ENCODE assay signal across 8 cellular contexts in the genomic region with DNA sequence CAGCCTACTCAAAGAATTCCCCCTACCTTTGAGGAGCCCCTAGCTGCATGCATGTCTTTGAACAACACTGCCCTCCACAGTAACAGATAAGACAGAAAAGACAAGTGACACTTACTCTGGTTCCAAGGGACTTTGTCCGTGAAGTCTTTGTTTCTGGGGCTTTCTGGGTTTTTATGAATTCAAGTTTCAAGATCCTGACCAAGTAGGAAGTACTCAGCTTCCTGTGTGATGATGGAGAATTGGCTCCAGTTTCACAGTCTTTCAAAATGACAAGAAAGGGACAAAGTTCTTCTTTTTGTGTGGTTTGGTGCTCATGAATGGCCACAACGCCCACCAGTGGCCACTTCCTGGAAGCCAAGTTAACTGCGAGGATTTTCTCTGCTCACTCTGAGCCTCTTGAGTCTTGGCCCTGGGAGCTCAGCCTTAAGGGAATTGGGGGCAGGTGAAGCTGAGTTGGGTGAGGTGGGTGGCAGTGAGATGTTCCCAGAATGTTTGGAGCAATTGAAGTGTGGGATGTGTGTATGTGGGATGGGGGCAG. TPM values are rescaled to one million over a fixed set of nuclear protein-coding genes. Genes with fewer than 3 reads are reported as not detected.
DNase-seq lines count a peak whose midpoint lies in the region; ATAC-seq and TF ChIP-seq lines count a peak whose summit lies in the region.

A gene (minus strand): TSS at position 147 of the 538 bp plus-strand sequence. CDS start 4,000 bp downstream, outside the sequence.

- WGBS in IMR-90 (ENCODE audit: extremely low coverage in 2 of 2, insufficient read length in 1 of 2), 2 experiments: no CpG with 5 or more reads among the region's 3 CpGs
- no CpG with 5 or more reads among the region's 3 CpGs for WGBS in trophoblast cell (ENCODE audit: extremely low coverage, insufficient coverage, insufficient read length)

- in situ Hi-C loops in IMR-90 (cut with MboI; ENCODE audit: low sequenced_read_pairs): no loop called here

- BruUV-seq in IMR-90 (replicated peaks; lab: Mats Ljungman, UMichigan): no TSS peak

- no peaks in the 10 kb centered on the region for H4K20me1 ChIP-seq in IMR-90 (ENCODE audit: insufficient read depth, low read length)

- H2AK9ac ChIP-seq in IMR-90 (replicated peaks; ENCODE audit: low read depth, low read length, poor library complexity): no peak within 1 kb of the TSS

- H4K12ac ChIP-seq in trophoblast cell (ENCODE audit: low read depth, low read length): no peak within 1 kb of the TSS

- H3K4ac ChIP-seq in IMR-90 (ENCODE audit: low read depth, low read length) (no peak within 1 kb of the TSS), trophoblast cell (ENCODE audit: low read depth, low read length) (no peak within 1 kb of the TSS)

- H3K4me3 ChIP-seq in IMR-90 (ENCODE audit: insufficient read depth, low read depth, low read length) (no peak within 1 kb of the TSS), trophoblast cell (ENCODE audit: low read depth, low read length) (no peak within 1 kb of the TSS)

- no peak within 1 kb of the TSS for H2AK5ac ChIP-seq in IMR-90 (ENCODE audit: low read depth, low read length)
- peak within 1 kb of the TSS; percentile 60 for H2AK5ac ChIP-seq in trophoblast cell (ENCODE audit: low read length)

- H3K27ac ChIP-seq in IMR-90 (ENCODE audit: insufficient read depth, low read length) (no peak within 1 kb of the TSS), trophoblast cell (ENCODE audit: low read depth, low read length) (no peak within 1 kb of the TSS)

- peak; percentile 35 for TF ChIP-seq CTCF in IMR-90 (conservative IDR thresholded peaks at IDR 0.05; ENCODE audit: low read depth, low read length)

- H4K91ac ChIP-seq in IMR-90 (ENCODE audit: insufficient read depth, low read depth, low read length) (no peak within 1 kb of the TSS), trophoblast cell (ENCODE audit: low read depth, low read length) (peak within 1 kb of the TSS; percentile 60)

- CTCF ChIA-PET in IMR-90 (lab: Yijun Ruan, JAX): interaction anchor here (0.6 to 2.2 kb wide), 17 partner anchors 9 to 397 kb away, joined by 3 to 9 read pairs (median 4); a partner anchor contains a TSS

- peak; percentile 36 for TF ChIP-seq RAD21 in IMR-90 (IDR thresholded peaks at IDR 0.05; ENCODE audit: low read length)

- intact Hi-C loops in IMR-90 (cut with micrococcal nuclease): loop anchor here (2.0 to 5.0 kb wide), 2 partner anchors 119 to 164 kb away; a partner anchor contains a TSS

- H4K8ac ChIP-seq in IMR-90 (ENCODE audit: low read depth in 2 of 2, low read length in 2 of 2) (no peak within 1 kb of the TSS), trophoblast cell (ENCODE audit: low read depth, low read length) (peak within 1 kb of the TSS; percentile 17)

- H2BK5ac ChIP-seq in IMR-90 (ENCODE audit: low read depth, low read length, poor library complexity, severe bottlenecking) (no peak within 1 kb of the TSS), trophoblast cell (ENCODE audit: low read depth, low read length, poor library complexity) (peak within 1 kb of the TSS; percentile 24)

- no peak within 1 kb of the TSS for H2BK20ac ChIP-seq in IMR-90 (ENCODE audit: low read depth, low read length)

- H3K14ac ChIP-seq in IMR-90 (replicated peaks; ENCODE audit: low read depth, low read length) (no peak within 1 kb of the TSS), trophoblast cell (ENCODE audit: low read length) (peak within 1 kb of the TSS; percentile 33)

- H3K9ac ChIP-seq in IMR-90 (ENCODE audit: low read depth, low read length) (no peak within 1 kb of the TSS), trophoblast cell (ENCODE audit: low read length) (no peak within 1 kb of the TSS)

- H3K4me1 ChIP-seq in IMR-90 (ENCODE audit: control insufficient read depth, insufficient read depth, low read length) (peaks cover 6% of the 10 kb centered on the region; the same call in 1 of the 2 replicates), trophoblast cell (ENCODE audit: control insufficient read depth in 1 of 2, insufficient read depth in 2 of 2, low read length in 2 of 2) (peaks cover 0 to 8% of the 10 kb centered on the region in 2 experiments)

- H2AFZ ChIP-seq in IMR-90 (replicated peaks; ENCODE audit: low read length, poor library complexity) (no peak within 1 kb of the TSS), trophoblast cell (ENCODE audit: insufficient read depth, low read length, poor library complexity) (no peak within 1 kb of the TSS)

- dilution Hi-C loops in IMR-90 (cut with HindIII; ENCODE audit: low sequenced_read_pairs, unreplicated experiment): no loop called here

- H3K56ac ChIP-seq in IMR-90 (ENCODE audit: extremely low read depth, insufficient read depth, low read length): no peak within 1 kb of the TSS

- H2BK120ac ChIP-seq in IMR-90 (ENCODE audit: low read depth, low read length) (no peak within 1 kb of the TSS), trophoblast cell (ENCODE audit: insufficient read depth, low read length, poor library complexity) (peak within 1 kb of the TSS; percentile 52)

- H2BK15ac ChIP-seq in IMR-90 (ENCODE audit: low read depth, low read length): no peak within 1 kb of the TSS

- no peak within 1 kb of the TSS for H3K23ac ChIP-seq in IMR-90 (ENCODE audit: low read depth, low read length)
- no peak within 1 kb of the TSS for H3K23ac ChIP-seq in trophoblast cell (ENCODE audit: low read length)

- H3K9me3 ChIP-seq in IMR-90 (ENCODE audit: control insufficient read depth, insufficient read depth, low read length) (no peaks in the 10 kb centered on the region), trophoblast cell (ENCODE audit: insufficient read depth, low read depth, low read length) (peaks cover under 1% of the 10 kb centered on the region)

- H3K27me3 ChIP-seq in IMR-90 (ENCODE audit: control insufficient read depth, insufficient read depth, low read length): peaks cover 17% of the 10 kb centered on the region
- H3K27me3 ChIP-seq in trophoblast cell (ENCODE audit: insufficient read depth, low read length): no peaks in the 10 kb centered on the region

- ATAC-seq in GM18907 (IDR thresholded peaks at IDR 0.05; ENCODE audit: unreplicated experiment) (peak; percentile 67), IMR-90 (ENCODE audit: low read depth) (peak; percentile 51; the same call in 1 of the 2 replicates), HG02571 (IDR thresholded peaks at IDR 0.05; ENCODE audit: unreplicated experiment) (no peak)

- TF ChIP-seq POLR2A in IMR-90 (IDR thresholded peaks at IDR 0.05; ENCODE audit: low read depth, low read length): no peak

- H3K79me1 ChIP-seq in IMR-90 (ENCODE audit: low read depth in 1 of 2, low read length in 2 of 2): no peaks in the 10 kb centered on the region
- H3K79me1 ChIP-seq in trophoblast cell (ENCODE audit: low read length): peaks cover 9% of the 10 kb centered on the region

- H2BK12ac ChIP-seq in trophoblast cell (ENCODE audit: low read length): peak within 1 kb of the TSS; percentile 63

- H3K36me3 ChIP-seq in IMR-90 (ENCODE audit: control insufficient read depth, insufficient read depth, low read length) (no peaks in the 10 kb centered on the region), trophoblast cell (ENCODE audit: control insufficient read depth in 1 of 2, insufficient read depth in 2 of 2, low read length in 2 of 2) (peaks cover 0 to 6% of the 10 kb centered on the region in 2 experiments)

- POLR2A ChIA-PET in IMR-90 (lab: Charles Lee; ENCODE audit: unreplicated experiment): no interaction called here

- no peaks in the 10 kb centered on the region for H3K9me1 ChIP-seq in IMR-90 (ENCODE audit: insufficient read depth, low read length)

- peak; percentile 96 for DNase-seq in AML-193 (lab: John Stamatoyannopoulos, UW)
- DNase-seq in IMR-90: peak; percentile 10
- DNase-seq in activated CD8-positive, alpha-beta memory T cell treated with anti-CD3 and anti-CD28 coated beads for 48 hours (ENCODE audit: low read depth in 2 of 3, low spot score in 2 of 3): peak in 2 of 3 experiments; percentile 34 to 48
- DNase-seq in foreskin melanocyte: peak; percentile 74
- DNase-seq in trophoblast cell: peak; percentile 57 to 83
- DNase-seq in NCI-H2081 treated with DMSO at 0.1 percent for 48 hours (lab: John Stamatoyannopoulos, UW): no peak

- no peak within 1 kb of the TSS for H4K5ac ChIP-seq in IMR-90 (ENCODE audit: low read depth, low read length)

- no peaks in the 10 kb centered on the region for H3K79me2 ChIP-seq in trophoblast cell (ENCODE audit: control insufficient read depth, insufficient read depth, low read length, poor library complexity)

- no peak within 1 kb of the TSS for H3K18ac ChIP-seq in IMR-90 (ENCODE audit: low read depth, low read length)
- H3K18ac ChIP-seq in trophoblast cell (ENCODE audit: low read length): no peak within 1 kb of the TSS

- H3K4me2 ChIP-seq in IMR-90 (ENCODE audit: low read depth, low read length): no peak within 1 kb of the TSS
- H3K4me2 ChIP-seq in trophoblast cell (ENCODE audit: low read length): no peak within 1 kb of the TSS

TF ChIP-seq in IMR-90, 13 proteins besides CTCF, POLR2A, EP300 and RAD21 (continues in another document):
- no peak for TF ChIP-seq NFE2L2 (IDR thresholded peaks at IDR 0.05; ENCODE audit: low read depth, low read length)
- TF ChIP-seq SMC3 (IDR thresholded peaks at IDR 0.05; ENCODE audit: low read depth, low read length): no peak
- no peak for TF ChIP-seq CHD1 (IDR thresholded peaks at IDR 0.05; ENCODE audit: low read depth, low read length)
- TF ChIP-seq BHLHE40 (IDR thresholded peaks at IDR 0.05; ENCODE audit: low read depth, low read length): no peak
- TF ChIP-seq, protein P1, sequence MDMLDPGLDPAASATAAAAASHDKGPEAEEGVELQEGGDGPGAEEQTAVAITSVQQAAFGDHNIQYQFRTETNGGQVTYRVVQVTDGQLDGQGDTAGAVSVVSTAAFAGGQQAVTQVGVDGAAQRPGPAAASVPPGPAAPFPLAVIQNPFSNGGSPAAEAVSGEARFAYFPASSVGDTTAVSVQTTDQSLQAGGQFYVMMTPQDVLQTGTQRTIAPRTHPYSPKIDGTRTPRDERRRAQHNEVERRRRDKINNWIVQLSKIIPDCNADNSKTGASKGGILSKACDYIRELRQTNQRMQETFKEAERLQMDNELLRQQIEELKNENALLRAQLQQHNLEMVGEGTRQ (IDR thresholded peaks at IDR 0.05; ENCODE audit: low read depth, low read length): no peak
- TF ChIP-seq, protein P2, sequence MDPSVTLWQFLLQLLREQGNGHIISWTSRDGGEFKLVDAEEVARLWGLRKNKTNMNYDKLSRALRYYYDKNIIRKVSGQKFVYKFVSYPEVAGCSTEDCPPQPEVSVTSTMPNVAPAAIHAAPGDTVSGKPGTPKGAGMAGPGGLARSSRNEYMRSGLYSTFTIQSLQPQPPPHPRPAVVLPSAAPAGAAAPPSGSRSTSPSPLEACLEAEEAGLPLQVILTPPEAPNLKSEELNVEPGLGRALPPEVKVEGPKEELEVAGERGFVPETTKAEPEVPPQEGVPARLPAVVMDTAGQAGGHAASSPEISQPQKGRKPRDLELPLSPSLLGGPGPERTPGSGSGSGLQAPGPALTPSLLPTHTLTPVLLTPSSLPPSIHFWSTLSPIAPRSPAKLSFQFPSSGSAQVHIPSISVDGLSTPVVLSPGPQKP (IDR thresholded peaks at IDR 0.05; ENCODE audit: borderline replicate concordance, low read depth, low read length): no peak
- no peak for TF ChIP-seq RFX5 (IDR thresholded peaks at IDR 0.05; ENCODE audit: low read depth, low read length)

RNA-seq across cellular contexts. Expression of the gene that starts here (rescaled TPM):
- not detected in 2 replicates for total RNA-seq in IMR-90 (2012; rRNA removed)
- not detected in 2 replicates for polyA plus RNA-seq in IMR-90 (2012; rRNA removed)
- polyA plus RNA-seq in IMR-90 (2012; cell fraction: cytosol; rRNA removed): not detected in 2 replicates
- polyA plus RNA-seq in IMR-90 (2012; cell fraction: nucleus; rRNA removed; ENCODE audit: low replicate concordance): not detected in 2 replicates
- 5.9 and 7.1 TPM in 2 replicates for polyA plus RNA-seq in trophoblast cell (2013)

Comparison
In these comparisons a context has a peak if more than half of its experiments do, and no peak if none do; other contexts are left out.
1. Peak in DNase-seq and ATAC-seq in IMR-90; RNA of the gene not detected or under 1 TPM.